ENCODE assay signal across 14 cellular contexts in the genomic region with DNA sequence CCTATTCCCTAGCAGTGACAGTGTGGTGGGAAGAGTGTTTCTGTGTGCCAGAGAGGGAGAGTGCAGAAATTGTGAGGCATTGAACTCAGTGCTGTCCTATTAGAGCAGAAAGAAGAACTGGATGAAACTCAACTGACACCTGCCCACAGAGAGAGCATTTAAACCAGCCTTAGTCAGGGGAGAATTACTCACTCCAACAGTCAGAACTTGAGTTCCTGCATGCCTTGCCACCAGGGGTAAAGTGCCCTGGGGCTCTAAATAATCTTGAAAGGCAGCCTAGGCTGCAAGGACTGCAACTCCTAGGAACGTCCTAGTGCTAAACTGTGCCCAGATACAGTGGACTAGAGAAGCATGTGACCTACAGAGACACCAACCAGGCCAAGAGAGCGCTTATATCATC. TPM values are rescaled to one million over a fixed set of nuclear protein-coding genes. Genes with fewer than 3 reads are reported as not detected.
DNase-seq lines count a peak whose midpoint lies in the region; ATAC-seq and TF ChIP-seq lines count a peak whose summit lies in the region.
"Had no signal": no experiment of that assay in that cellular context is flagged by ENCODE, and none has a peak within 500 bp of the region (broad histone marks: within the 10 kb centered on the region; RNA-seq: fewer than 3 reads in every experiment).

No MANE protein-coding gene starts in this region.

- no peaks in the 10 kb centered on the region for H3K9me3 ChIP-seq in PC-3 (ENCODE audit: low read length)
- H3K9me3 ChIP-seq: A549, ascending aorta, HAP-1, left ventricle myocardium inferior had no signal

- H3K27me3 Mint-ChIP-seq in activated CD4-positive, alpha-beta T cell treated with anti-CD3 and anti-CD28 coated beads for 36 hours, result no peaks in the 10 kb centered on the region

- ATAC-seq in activated CD4-positive, alpha-beta T cell treated with anti-CD3 and anti-CD28 coated beads for 36 hours, result peak; percentile 94
- ATAC-seq in HG02798 (IDR thresholded peaks at IDR 0.05; ENCODE audit: poor library complexity, unreplicated experiment) (peak; percentile 80), PC-3 (peak; percentile 75)
- ATAC-seq: A549, K562 had no signal

- H3K4me1 Mint-ChIP-seq in activated CD4-positive, alpha-beta T cell treated with anti-CD3 and anti-CD28 coated beads for 36 hours, result peaks cover 42% of the 10 kb centered on the region

- H3F3A ChIP-seq in PC-3 (ENCODE audit: low read length, unreplicated experiment), result no peaks in the 10 kb centered on the region

- no peak for TF ChIP-seq CTCF in PC-3 (conservative IDR thresholded peaks at IDR 0.05; ENCODE audit: low read depth, low read length)

- intact Hi-C loops in activated CD4-positive, alpha-beta T cell treated with anti-CD3 and anti-CD28 coated beads for 36 hours (cut with DNase I, micrococcal nuclease), result no loop called here
- intact Hi-C loops in PC-3 (cut with micrococcal nuclease), result no loop called here

- peak overlapping the region; percentile 40 for H3K27ac Mint-ChIP-seq in activated CD4-positive, alpha-beta T cell treated with anti-CD3 and anti-CD28 coated beads for 36 hours

- H3K9me3 Mint-ChIP-seq in activated CD4-positive, alpha-beta T cell treated with anti-CD3 and anti-CD28 coated beads for 36 hours (ENCODE audit: low read depth), result no peaks in the 10 kb centered on the region

- H3K36me3 Mint-ChIP-seq in activated CD4-positive, alpha-beta T cell treated with anti-CD3 and anti-CD28 coated beads for 36 hours (ENCODE audit: low read depth), result peaks cover 2% of the 10 kb centered on the region

- no peaks in the 10 kb centered on the region for H3K9me2 ChIP-seq in PC-3 (replicated peaks; ENCODE audit: low read length)

- H3K4me1 ChIP-seq in PC-3 (ENCODE audit: insufficient read depth, low read length), result peaks cover 55% of the 10 kb centered on the region
- H3K4me1 ChIP-seq: A549, ascending aorta, HAP-1, left ventricle myocardium inferior had no signal

- H3K27ac ChIP-seq in PC-3 (ENCODE audit: low read length), result peak overlapping the region; percentile 93
- H3K27ac ChIP-seq: A549, ascending aorta, left ventricle myocardium inferior had no signal

- POLR2A ChIA-PET in activated CD4-positive, alpha-beta T cell treated with anti-CD3 and anti-CD28 coated beads for 36 hours (lab: Charles Lee), result no interaction called here
- POLR2A ChIA-PET in PC-3 (lab: Charles Lee; ENCODE audit: unreplicated experiment), result no interaction called here

- no peaks in the 10 kb centered on the region for H3K27me3 ChIP-seq in PC-3 (ENCODE audit: low read length)
- H3K27me3 ChIP-seq: ascending aorta had no signal

- DNase-seq in activated CD4-positive, alpha-beta T cell treated with anti-CD3 and anti-CD28 coated beads for 36 hours, result peak; percentile 47
- no peak for DNase-seq in activated CD4-positive, alpha-beta T cell treated with anti-CD3 and anti-CD28 coated beads, Interleukin-2, amount 50 U/mL, for 1 hour
- peak; percentile 87 for DNase-seq in PC-3
- peak; percentile 4 for DNase-seq in renal cortical epithelial cell (ENCODE audit: low read depth)
- DNase-seq in NCI-H524 (lab: John Stamatoyannopoulos, UW), result no peak
- no peak for DNase-seq in HT-29 (ENCODE audit: low spot score)
- DNase-seq in NCI-H1436 (lab: John Stamatoyannopoulos, UW), result no peak
- DNase-seq: left ventricle myocardium inferior, retina had no signal

- H3K9ac ChIP-seq in PC-3 (ENCODE audit: low read length), result peak overlapping the region; percentile 43; the same call in 1 of the 2 replicates

- no peaks in the 10 kb centered on the region for H4K20me1 ChIP-seq in PC-3 (ENCODE audit: low read length)

- H2AFZ ChIP-seq in PC-3 (ENCODE audit: low read length), result no peak overlapping the region

- no peaks in the 10 kb centered on the region for H3K36me3 ChIP-seq in PC-3 (ENCODE audit: low read depth, low read length)
- H3K36me3 ChIP-seq: ascending aorta, HAP-1, left ventricle myocardium inferior had no signal

- no peak overlapping the region for H3K4me3 Mint-ChIP-seq in activated CD4-positive, alpha-beta T cell treated with anti-CD3 and anti-CD28 coated beads for 36 hours

- H3K4me3 ChIP-seq in PC-3 (ENCODE audit: low read length), result no peak overlapping the region
- H3K4me3 ChIP-seq: A549, ascending aorta, HAP-1, K562, left ventricle myocardium inferior had no signal

- CTCF ChIA-PET in activated CD4-positive, alpha-beta T cell treated with anti-CD3 and anti-CD28 coated beads for 36 hours (lab: Charles Lee), result no interaction called here
- CTCF ChIA-PET in PC-3 (lab: Charles Lee), result no interaction called here

- no TSS peak for BruUV-seq in PC-3 (replicated peaks; lab: Mats Ljungman, UMichigan)

- H3K79me2 ChIP-seq in PC-3 (ENCODE audit: low read length), result no peaks in the 10 kb centered on the region

- H3K4me2 ChIP-seq in PC-3 (ENCODE audit: low read length), result peak overlapping the region; percentile 22; the same call in 1 of the 2 replicates
- H3K4me2 ChIP-seq: A549 had no signal

RNA-seq across cellular contexts. Expression of gene CYSLTR1, which starts 12.8 kb away (rescaled TPM):
- total RNA-seq in activated CD4-positive, alpha-beta T cell treated with anti-CD3 and anti-CD28 coated beads for 36 hours, result 1 to 10 TPM; 3.1 TPM
- total RNA-seq in PC-3 (2014; rRNA removed) (not detected in 2 replicates), renal cortical epithelial cell (not detected in 2 replicates)
- total RNA-seq in HT-29 (2014; rRNA removed; shearing (Covaris generic)), result not detected in 2 replicates

Comparison
In these comparisons a context has a peak if more than half of its experiments do, and no peak if none do; other contexts are left out.
1. DNase-seq: peak in activated CD4-positive, alpha-beta T cell treated with anti-CD3 and anti-CD28 coated beads for 36 hours (single experiment), PC-3 (single experiment) and renal cortical epithelial cell (single experiment); none in activated CD4-positive, alpha-beta T cell treated with anti-CD3 and anti-CD28 coated beads, Interleukin-2, amount 50 U/mL, for 1 hour (single experiment), NCI-H524 (0 of 2), HT-29 (single experiment) and NCI-H1436 (single experiment).
2. Peak in every context shown above with its lines, with median percentiles within 50 percentile points of each other: ATAC-seq.